In the genomic region with DNA sequence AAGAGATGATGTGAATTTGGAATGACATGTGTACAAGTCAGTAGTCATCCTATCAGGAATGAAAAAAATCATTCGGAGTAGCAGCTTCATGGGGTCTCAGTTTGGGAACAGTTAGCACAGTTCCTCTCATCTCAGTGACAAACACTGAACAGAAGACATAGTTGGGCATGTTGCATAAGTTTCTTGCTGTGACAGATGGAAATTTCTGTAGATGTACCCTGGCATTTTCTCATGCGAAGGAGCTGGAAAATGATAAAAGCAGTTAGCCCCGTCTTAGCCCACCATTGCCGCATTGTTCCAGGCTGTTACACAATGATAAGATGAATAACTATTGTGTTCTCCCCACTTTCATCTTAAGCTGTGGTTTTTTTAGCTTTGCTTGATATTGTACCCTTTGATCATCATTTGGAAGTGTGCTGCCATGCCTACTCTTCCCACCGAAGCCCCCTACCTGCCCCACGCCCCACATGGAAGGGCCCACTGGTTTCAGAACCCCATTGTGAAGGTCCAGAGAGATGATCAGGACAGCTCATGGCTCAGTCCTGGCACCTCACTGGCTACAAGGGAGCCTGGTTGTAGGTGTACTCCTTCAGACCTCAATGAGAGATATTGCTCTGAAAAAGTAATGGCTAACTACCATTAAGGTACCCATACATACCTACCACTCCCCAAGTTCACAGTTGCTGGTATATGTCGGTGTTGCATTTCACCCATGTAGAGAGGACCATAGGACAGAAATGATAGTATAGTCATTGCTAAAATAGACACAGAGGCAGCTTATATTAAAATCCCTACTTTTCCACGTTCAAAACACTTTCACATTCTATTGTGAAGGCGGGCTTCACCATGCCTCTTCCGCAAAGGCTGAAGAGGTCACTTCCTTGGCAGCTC, we compare ENCODE assay signal across 14 cellular contexts. TPM values are rescaled to one million over a fixed set of nuclear protein-coding genes. Genes with fewer than 3 reads are reported as not detected.
A peak's percentile ranks its signal among the peaks of the same experiment; 100 is the strongest.
DNase-seq lines count a peak whose midpoint lies in the region; ATAC-seq and TF ChIP-seq lines count a peak whose summit lies in the region.
"Had no signal": no experiment of that assay in that cellular context is flagged by ENCODE, and none has a peak within 500 bp of the region (broad histone marks: within the 10 kb centered on the region; RNA-seq: fewer than 3 reads in every experiment).

No MANE protein-coding gene starts in this region.

- H3K79me2 ChIP-seq in hepatocyte: no peaks in the 10 kb centered on the region

- TF ChIP-seq EP300 in suprapubic skin (IDR thresholded peaks at IDR 0.05): no peak

- no peak for TF ChIP-seq CTCF in GM20000 (IDR thresholded peaks at IDR 0.05; ENCODE audit: extremely low read depth, missing control alignments)
- no peak for TF ChIP-seq CTCF in suprapubic skin (IDR thresholded peaks at IDR 0.05)
- TF ChIP-seq CTCF in hepatocyte (IDR thresholded peaks at IDR 0.05; ENCODE audit: poor library complexity): no peak

- TF ChIP-seq POLR2A in suprapubic skin (IDR thresholded peaks at IDR 0.05): no peak

- DNase-seq in activated CD4-positive, alpha-beta T cell treated with anti-CD3 and anti-CD28 coated beads for 1 hour: peak; percentile 30
- DNase-seq in activated CD4-positive, alpha-beta T cell treated with anti-CD3 and anti-CD28 coated beads, Interleukin-2, amount 50 U/mL, for 1 hour: no peak
- DNase-seq in activated CD4-positive, alpha-beta T cell treated with anti-CD3 and anti-CD28 coated beads, Interleukin-2, amount 50 U/mL, for 48 hours: peak; percentile 17 to 33
- peak; percentile 35 for DNase-seq in activated naive CD8-positive, alpha-beta T cell treated with anti-CD3 and anti-CD28 coated beads, Interleukin-2, amount 50 U/mL, for 16 hours (ENCODE audit: low read depth, low spot score)
- no peak for DNase-seq in stimulated activated effector memory CD8-positive, alpha-beta T cell treated with anti-CD3 and anti-CD28 coated beads, Interleukin-12 subunit alpha, Interleukin-12 subunit beta, amount 100 ng/mL, for 72 hours (ENCODE audit: low spot score in 2 of 2)
- DNase-seq in GM20000 (ENCODE audit: low spot score) (no peak), suprapubic skin (ENCODE audit: low spot score in 2 of 2) (no peak), hepatocyte (ENCODE audit: low spot score) (no peak)
- DNase-seq: activated B cell treated with CpG ODN at 0.5 μM for 24 hours, Calu3, left ventricle myocardium inferior had no signal

- no peaks in the 10 kb centered on the region for H3K9me2 ChIP-seq in hepatocyte (replicated peaks; ENCODE audit: insufficient read depth)

- H3K4me2 ChIP-seq in hepatocyte: no peak overlapping the region

- H3K4me1 Mint-ChIP-seq in stimulated activated effector memory CD8-positive, alpha-beta T cell treated with anti-CD3 and anti-CD28 coated beads, Interleukin-12 subunit alpha, Interleukin-12 subunit beta, amount 100 ng/mL, for 72 hours: peaks cover 61% of the 10 kb centered on the region
- H3K4me1 Mint-ChIP-seq: activated B cell treated with CpG ODN at 0.5 μM for 24 hours had no signal

- ATAC-seq in stimulated activated effector memory CD8-positive, alpha-beta T cell treated with anti-CD3 and anti-CD28 coated beads, Interleukin-12 subunit alpha, Interleukin-12 subunit beta, amount 100 ng/mL, for 72 hours: no peak

- whole genome bisulfite sequencing in suprapubic skin: 94% methylated on average over 10 of the region's 10 CpGs
- WGBS in hepatocyte (ENCODE audit: low lambda C conversion rate, missing lambda C conversion rate): 95% methylated on average over 10 of the region's 10 CpGs

- no peak overlapping the region for H2AFZ ChIP-seq in hepatocyte

- peaks cover 99% of the 10 kb centered on the region for H3K36me3 Mint-ChIP-seq in stimulated activated effector memory CD8-positive, alpha-beta T cell treated with anti-CD3 and anti-CD28 coated beads, Interleukin-12 subunit alpha, Interleukin-12 subunit beta, amount 100 ng/mL, for 72 hours

- peaks cover 61% of the 10 kb centered on the region for H3K36me3 ChIP-seq in suprapubic skin
- H3K36me3 ChIP-seq in hepatocyte (replicated peaks; ENCODE audit: insufficient read depth, low read depth): peaks cover 10% of the 10 kb centered on the region

- H3K27me3 ChIP-seq in suprapubic skin (no peaks in the 10 kb centered on the region), hepatocyte (no peaks in the 10 kb centered on the region)
- H3K27me3 ChIP-seq: adrenal gland had no signal

- H3K9me3 Mint-ChIP-seq in stimulated activated effector memory CD8-positive, alpha-beta T cell treated with anti-CD3 and anti-CD28 coated beads, Interleukin-12 subunit alpha, Interleukin-12 subunit beta, amount 100 ng/mL, for 72 hours: peaks cover 12% of the 10 kb centered on the region

- H3K4me1 ChIP-seq in suprapubic skin (no peaks in the 10 kb centered on the region), hepatocyte (ENCODE audit: insufficient read depth) (no peaks in the 10 kb centered on the region)
- H3K4me1 ChIP-seq: adrenal gland, left ventricle myocardium inferior had no signal

- H3K4me3 ChIP-seq in suprapubic skin: no peak overlapping the region
- H3K4me3 ChIP-seq in hepatocyte: no peak overlapping the region
- H3K4me3 ChIP-seq: adrenal gland, left ventricle myocardium inferior, SK-N-MC had no signal

- peak overlapping the region; percentile 94 for H3K27ac Mint-ChIP-seq in stimulated activated effector memory CD8-positive, alpha-beta T cell treated with anti-CD3 and anti-CD28 coated beads, Interleukin-12 subunit alpha, Interleukin-12 subunit beta, amount 100 ng/mL, for 72 hours
- H3K27ac Mint-ChIP-seq: activated B cell treated with CpG ODN at 0.5 μM for 24 hours; dendritic cell treated with granulocyte-macrophage colony-stimulating factor and Interleukin-4, amounts not matched to agents 40 ng/mL and 50 ng/mL, for 4 days had no signal

- H4K20me1 ChIP-seq in hepatocyte (ENCODE audit: insufficient read depth, poor library complexity, severe bottlenecking): no peaks in the 10 kb centered on the region

- H3K27ac ChIP-seq in suprapubic skin (no peak overlapping the region), hepatocyte (no peak overlapping the region)
- H3K27ac ChIP-seq: left ventricle myocardium inferior, SK-N-MC had no signal

- peak overlapping the region; percentile 58 for H3K4me3 Mint-ChIP-seq in stimulated activated effector memory CD8-positive, alpha-beta T cell treated with anti-CD3 and anti-CD28 coated beads, Interleukin-12 subunit alpha, Interleukin-12 subunit beta, amount 100 ng/mL, for 72 hours
- H3K4me3 Mint-ChIP-seq: activated B cell treated with CpG ODN at 0.5 μM for 24 hours; dendritic cell treated with granulocyte-macrophage colony-stimulating factor and Interleukin-4, amounts not matched to agents 40 ng/mL and 50 ng/mL, for 4 days had no signal

- no peaks in the 10 kb centered on the region for H3K9me3 ChIP-seq in suprapubic skin
- H3K9me3 ChIP-seq in hepatocyte (ENCODE audit: low read depth): no peaks in the 10 kb centered on the region
- H3K9me3 ChIP-seq: adrenal gland had no signal

RNA-seq across cellular contexts. Expression of gene SFXN1, which starts 38.8 kb away (rescaled TPM):
- total RNA-seq in suprapubic skin (10 to 100 TPM; 13.5 to 37.4 (median 25.6) TPM), hepatocyte (82.4 and 110 TPM in 2 replicates)
- polyA plus RNA-seq in hepatocyte: 57.0 and 60.0 TPM in 2 replicates

Comparison
In these comparisons a context has a peak if more than half of its experiments do, and no peak if none do; other contexts are left out.
1. DNase-seq: peak in activated CD4-positive, alpha-beta T cell treated with anti-CD3 and anti-CD28 coated beads for 1 hour (single experiment), activated CD4-positive, alpha-beta T cell treated with anti-CD3 and anti-CD28 coated beads, Interleukin-2, amount 50 U/mL, for 48 hours (2 of 2) and activated naive CD8-positive, alpha-beta T cell treated with anti-CD3 and anti-CD28 coated beads, Interleukin-2, amount 50 U/mL, for 16 hours (single experiment); none in activated CD4-positive, alpha-beta T cell treated with anti-CD3 and anti-CD28 coated beads, Interleukin-2, amount 50 U/mL, for 1 hour (single experiment), stimulated activated effector memory CD8-positive, alpha-beta T cell treated with anti-CD3 and anti-CD28 coated beads, Interleukin-12 subunit alpha, Interleukin-12 subunit beta, amount 100 ng/mL, for 72 hours (0 of 2), GM20000 (single experiment), suprapubic skin (0 of 2) and hepatocyte (single experiment).